ENCODE assay signal across 8 cellular contexts in the genomic region with DNA sequence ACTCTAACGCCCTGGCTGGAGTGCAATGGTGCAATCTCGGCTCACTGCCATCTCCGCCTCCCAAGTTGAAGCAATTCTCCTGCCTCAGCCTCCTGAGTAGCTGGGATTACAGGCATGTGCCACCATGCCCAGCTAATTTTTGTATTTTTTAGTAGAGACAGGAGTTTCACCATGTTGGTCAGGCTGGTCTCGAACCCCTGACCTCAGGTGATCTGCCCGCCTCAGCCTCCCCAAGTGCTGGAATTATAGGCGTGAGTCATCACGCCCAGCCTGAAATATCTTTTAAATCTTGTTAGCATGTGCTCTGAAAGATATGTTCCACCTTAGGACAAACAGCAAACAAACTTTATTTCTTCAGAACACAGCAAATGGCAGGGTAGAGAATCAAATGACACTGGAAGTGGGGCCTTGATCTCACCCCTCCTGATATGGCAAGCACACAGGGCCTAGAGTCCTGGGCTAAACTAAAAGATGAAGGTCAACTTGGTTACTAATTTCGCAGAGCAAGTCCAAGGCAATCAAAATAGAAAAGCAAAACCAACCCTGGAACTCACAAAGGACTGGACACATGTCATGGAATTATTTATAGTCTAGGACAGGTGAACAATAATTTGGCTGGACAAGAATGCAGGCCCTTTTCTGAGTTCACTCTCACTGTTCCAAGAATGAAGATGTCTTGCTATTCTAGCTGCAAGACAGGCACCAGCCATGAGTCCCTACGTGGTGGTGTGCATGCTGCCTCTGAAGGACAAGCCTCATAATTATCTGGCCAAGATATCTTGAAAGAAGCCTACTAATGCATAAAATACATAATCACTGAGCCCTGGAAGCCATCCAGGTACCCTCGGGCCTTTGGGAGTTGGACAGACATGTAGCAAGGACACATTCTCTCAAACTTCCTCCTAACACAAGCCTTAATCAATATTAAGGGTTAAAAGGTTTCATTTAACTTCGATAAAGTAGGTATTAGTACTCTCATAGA. TPM values are rescaled to one million over a fixed set of nuclear protein-coding genes. Genes with fewer than 3 reads are reported as not detected.
DNase-seq lines count a peak whose midpoint lies in the region; ATAC-seq, FAIRE-seq and TF ChIP-seq lines count a peak whose summit lies in the region.

No MANE protein-coding gene starts in this region.

- no peak overlapping the region for H3K4me3 ChIP-seq in esophagus muscularis mucosa
- no peak overlapping the region for H3K4me3 ChIP-seq in sigmoid colon

- 68% methylated on average over 11 of the region's 11 CpGs for WGBS in esophagus muscularis mucosa
- 74 to 79% methylated on average over 11 of the region's 11 CpGs for WGBS in sigmoid colon, 2 donors

- TF ChIP-seq POLR2A in esophagus muscularis mucosa (IDR thresholded peaks at IDR 0.05; ENCODE audit: low read depth) = no peak
- no peak for TF ChIP-seq POLR2A in sigmoid colon (IDR thresholded peaks at IDR 0.05)

- H3K9me3 ChIP-seq in esophagus muscularis mucosa (no peaks in the 10 kb centered on the region), sigmoid colon (no peaks in the 10 kb centered on the region)

- H3K27ac ChIP-seq in esophagus muscularis mucosa (replicated peaks in 1 of 4) (peak overlapping the region in 3 of 4 donors; percentile 13 to 73 (median 52)), sigmoid colon (peak overlapping the region; percentile 35 to 68 (median 64))

- no peak for TF ChIP-seq EP300 in esophagus muscularis mucosa (IDR thresholded peaks at IDR 0.05)
- TF ChIP-seq EP300 in sigmoid colon (IDR thresholded peaks at IDR 0.05) = no peak

- FAIRE-seq in GM19239 (lab: Jason Lieb, UNC) = peak; percentile 14

- H3K36me3 ChIP-seq in esophagus muscularis mucosa (peaks cover 0 to 5% (median 0%) of the 10 kb centered on the region in 4 donors), sigmoid colon (no peaks in the 10 kb centered on the region)

- H3K27me3 ChIP-seq in esophagus muscularis mucosa (no peaks in the 10 kb centered on the region), sigmoid colon (no peaks in the 10 kb centered on the region)

- ATAC-seq in HG03039 (IDR thresholded peaks at IDR 0.05; ENCODE audit: unreplicated experiment) = no peak

- DNase-seq in GM19239 (ENCODE audit: insufficient read length, low spot score) (no peak), RPMI7951 (ENCODE audit: low read depth) (peak; percentile 56), esophagus muscularis mucosa (ENCODE audit: extremely low spot score) (no peak), sigmoid colon (no peak), EL (no peak), NCI-H510A treated with DMSO at 0.1 percent for 48 hours (lab: John Stamatoyannopoulos, UW) (no peak)
- DNase-seq in stimulated activated CD4-positive, alpha-beta T cell treated with anti-CD3 and anti-CD28 coated beads, Interleukin-1b, Interleukin-23, amount 100 ng/mL, for 48 hours = no peak

- TF ChIP-seq CTCF in esophagus muscularis mucosa (IDR thresholded peaks at IDR 0.05) = no peak
- TF ChIP-seq CTCF in sigmoid colon (IDR thresholded peaks at IDR 0.05) = no peak

- H3K4me1 ChIP-seq in esophagus muscularis mucosa (peaks cover 57 to 90% (median 86%) of the 10 kb centered on the region in 4 donors), sigmoid colon (peaks cover 0 to 91% (median 72%) of the 10 kb centered on the region in 4 donors)

- intact Hi-C loops in esophagus muscularis mucosa (cut with DNase I) = loop anchor here (5.0 kb wide), 1 partner anchor 34 kb away; the partner anchor contains the start of gene B4GALT5
- intact Hi-C loops in sigmoid colon (cut with DNase I) = no loop called here

RNA-seq across cellular contexts. Expression of gene B4GALT5, which starts 35.6 kb away (rescaled TPM):
- total RNA-seq in RPMI7951 (2014; rRNA removed; shearing (Covaris generic)) = 25.5 and 30.5 TPM in 2 replicates
- total RNA-seq in esophagus muscularis mucosa = 10 to 100 TPM; 23.3 to 51.2 (median 37.1) TPM
- total RNA-seq in sigmoid colon = 10 to 100 TPM; 17.4 to 33.4 (median 21.5) TPM
- polyA plus RNA-seq in sigmoid colon = 10 to 100 TPM; 17.1 to 46.0 (median 17.4) TPM
